1 cellular context compared by ENCODE assay signal in genomic region chr10:97140284-97140846, GRCh38.
TF ChIP-seq lines count a peak whose summit lies in the region.

No MANE protein-coding gene starts in this region.

TF ChIP-seq in HepG2, 621 proteins besides CTCF, POLR2A, EP300 and RAD21 (continued from another document and continues in another):
- TF ChIP-seq, protein P1, sequence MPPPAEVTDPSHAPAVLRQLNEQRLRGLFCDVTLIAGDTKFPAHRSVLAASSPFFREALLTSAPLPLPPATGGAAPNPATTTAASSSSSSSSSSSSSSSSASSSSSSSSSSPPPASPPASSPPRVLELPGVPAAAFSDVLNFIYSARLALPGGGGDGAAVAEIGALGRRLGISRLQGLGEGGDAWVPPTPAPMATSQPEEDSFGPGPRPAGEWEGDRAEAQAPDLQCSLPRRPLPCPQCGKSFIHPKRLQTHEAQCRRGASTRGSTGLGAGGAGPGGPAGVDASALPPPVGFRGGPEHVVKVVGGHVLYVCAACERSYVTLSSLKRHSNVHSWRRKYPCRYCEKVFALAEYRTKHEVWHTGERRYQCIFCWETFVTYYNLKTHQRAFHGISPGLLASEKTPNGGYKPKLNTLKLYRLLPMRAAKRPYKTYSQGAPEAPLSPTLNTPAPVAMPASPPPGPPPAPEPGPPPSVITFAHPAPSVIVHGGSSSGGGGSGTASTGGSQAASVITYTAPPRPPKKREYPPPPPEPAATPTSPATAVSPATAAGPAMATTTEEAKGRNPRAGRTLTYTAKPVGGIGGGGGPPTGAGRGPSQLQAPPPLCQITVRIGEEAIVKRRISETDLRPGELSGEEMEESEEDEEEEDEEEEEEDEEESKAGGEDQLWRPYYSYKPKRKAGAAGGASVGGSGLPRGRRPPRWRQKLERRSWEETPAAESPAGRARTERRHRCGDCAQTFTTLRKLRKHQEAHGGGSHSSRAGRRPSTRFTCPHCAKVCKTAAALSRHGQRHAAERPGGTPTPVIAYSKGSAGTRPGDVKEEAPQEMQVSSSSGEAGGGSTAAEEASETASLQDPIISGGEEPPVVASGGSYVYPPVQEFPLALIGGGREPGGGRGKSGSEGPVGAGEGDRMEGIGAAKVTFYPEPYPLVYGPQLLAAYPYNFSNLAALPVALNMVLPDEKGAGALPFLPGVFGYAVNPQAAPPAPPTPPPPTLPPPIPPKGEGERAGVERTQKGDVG (CRISPR knock-in tag; IDR thresholded peaks at IDR 0.05; ENCODE audit: borderline replicate concordance): 0 out of 2 replicates have a peak, but pooled peaks have one; percentile 41
- peak; percentile 32; the same call in 1 of the 3 replicates for TF ChIP-seq MXI1 (IDR thresholded peaks at IDR 0.05; ENCODE audit: borderline replicate concordance, low read depth, low read length)
- TF ChIP-seq MYNN (CRISPR knock-in tag; IDR thresholded peaks at IDR 0.05; ENCODE audit: low read depth): no peak
- no peak for TF ChIP-seq ZNF749 (CRISPR knock-in tag; IDR thresholded peaks at IDR 0.05; ENCODE audit: borderline replicate concordance)
- no peak for TF ChIP-seq XBP1 (CRISPR knock-in tag; IDR thresholded peaks at IDR 0.05)
- no peak for TF ChIP-seq GTF2F1 (IDR thresholded peaks at IDR 0.05; ENCODE audit: low read length)
- TF ChIP-seq SMARCC2 (IDR thresholded peaks at IDR 0.05): no peak
- TF ChIP-seq GATAD1 (CRISPR knock-in tag; IDR thresholded peaks at IDR 0.05): 0 out of 2 replicates have a peak, but pooled peaks have one; percentile 40
- TF ChIP-seq MIER2 (CRISPR knock-in tag; IDR thresholded peaks at IDR 0.05): peak; percentile 83
- TF ChIP-seq, protein P2, sequence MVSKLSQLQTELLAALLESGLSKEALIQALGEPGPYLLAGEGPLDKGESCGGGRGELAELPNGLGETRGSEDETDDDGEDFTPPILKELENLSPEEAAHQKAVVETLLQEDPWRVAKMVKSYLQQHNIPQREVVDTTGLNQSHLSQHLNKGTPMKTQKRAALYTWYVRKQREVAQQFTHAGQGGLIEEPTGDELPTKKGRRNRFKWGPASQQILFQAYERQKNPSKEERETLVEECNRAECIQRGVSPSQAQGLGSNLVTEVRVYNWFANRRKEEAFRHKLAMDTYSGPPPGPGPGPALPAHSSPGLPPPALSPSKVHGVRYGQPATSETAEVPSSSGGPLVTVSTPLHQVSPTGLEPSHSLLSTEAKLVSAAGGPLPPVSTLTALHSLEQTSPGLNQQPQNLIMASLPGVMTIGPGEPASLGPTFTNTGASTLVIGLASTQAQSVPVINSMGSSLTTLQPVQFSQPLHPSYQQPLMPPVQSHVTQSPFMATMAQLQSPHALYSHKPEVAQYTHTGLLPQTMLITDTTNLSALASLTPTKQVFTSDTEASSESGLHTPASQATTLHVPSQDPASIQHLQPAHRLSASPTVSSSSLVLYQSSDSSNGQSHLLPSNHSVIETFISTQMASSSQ (IDR thresholded peaks at IDR 0.05; ENCODE audit: low read depth): peak; percentile 55; the same call in 1 of the 2 replicates
- TF ChIP-seq, protein P2 (CRISPR knock-in tag; IDR thresholded peaks at IDR 0.05; ENCODE audit: borderline replicate concordance): peak; percentile 88; the same call in 1 of the 2 replicates
- TF ChIP-seq CEBPZ (IDR thresholded peaks at IDR 0.05; ENCODE audit: low read length): no peak
- TF ChIP-seq NCOA5 (CRISPR knock-in tag; IDR thresholded peaks at IDR 0.05): no peak
- TF ChIP-seq, protein P3, sequence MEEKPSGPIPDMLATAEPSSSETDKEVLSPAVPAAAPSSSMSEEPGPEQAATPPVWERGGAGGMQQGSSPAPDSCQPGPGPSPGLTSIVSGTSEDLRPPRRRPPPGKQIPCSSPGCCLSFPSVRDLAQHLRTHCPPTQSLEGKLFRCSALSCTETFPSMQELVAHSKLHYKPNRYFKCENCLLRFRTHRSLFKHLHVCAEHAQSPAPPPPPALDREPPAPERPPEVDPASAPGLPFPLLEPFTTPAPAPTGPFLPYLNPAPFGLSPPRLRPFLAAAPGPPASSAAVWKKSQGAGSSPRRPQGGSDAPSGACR (CRISPR knock-in tag; IDR thresholded peaks at IDR 0.05): no peak
- TF ChIP-seq ZNF337 (CRISPR knock-in tag; IDR thresholded peaks at IDR 0.05; ENCODE audit: borderline replicate concordance, low read depth): no peak
- no peak for TF ChIP-seq ZSCAN20 (CRISPR knock-in tag; IDR thresholded peaks at IDR 0.05; ENCODE audit: borderline replicate concordance)
- no peak for TF ChIP-seq KAT7 (CRISPR knock-in tag; IDR thresholded peaks at IDR 0.05; ENCODE audit: borderline replicate concordance)
- 0 out of 2 replicates have a peak, but pooled peaks have one; percentile 38 for TF ChIP-seq ZNF703 (CRISPR knock-in tag; IDR thresholded peaks at IDR 0.05; ENCODE audit: borderline replicate concordance)
- no peak; the same call in 1 of the 2 replicates for TF ChIP-seq POGK (CRISPR knock-in tag; conservative IDR thresholded peaks at IDR 0.05)
- TF ChIP-seq ZNF30 (CRISPR knock-in tag; IDR thresholded peaks at IDR 0.05): no peak
- TF ChIP-seq GABPA (IDR thresholded peaks at IDR 0.05; ENCODE audit: low read depth, low read length): no peak
- no peak for TF ChIP-seq GABPA (CRISPR knock-in tag; IDR thresholded peaks at IDR 0.05; ENCODE audit: low read depth)
- TF ChIP-seq TARDBP (CRISPR knock-in tag; IDR thresholded peaks at IDR 0.05): peak; percentile 87
- TF ChIP-seq, protein P4, sequence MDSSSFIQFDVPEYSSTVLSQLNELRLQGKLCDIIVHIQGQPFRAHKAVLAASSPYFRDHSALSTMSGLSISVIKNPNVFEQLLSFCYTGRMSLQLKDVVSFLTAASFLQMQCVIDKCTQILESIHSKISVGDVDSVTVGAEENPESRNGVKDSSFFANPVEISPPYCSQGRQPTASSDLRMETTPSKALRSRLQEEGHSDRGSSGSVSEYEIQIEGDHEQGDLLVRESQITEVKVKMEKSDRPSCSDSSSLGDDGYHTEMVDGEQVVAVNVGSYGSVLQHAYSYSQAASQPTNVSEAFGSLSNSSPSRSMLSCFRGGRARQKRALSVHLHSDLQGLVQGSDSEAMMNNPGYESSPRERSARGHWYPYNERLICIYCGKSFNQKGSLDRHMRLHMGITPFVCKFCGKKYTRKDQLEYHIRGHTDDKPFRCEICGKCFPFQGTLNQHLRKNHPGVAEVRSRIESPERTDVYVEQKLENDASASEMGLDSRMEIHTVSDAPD (CRISPR knock-in tag; IDR thresholded peaks at IDR 0.05): peak; percentile 74; the same call in 1 of the 2 replicates
- TF ChIP-seq, protein P5, sequence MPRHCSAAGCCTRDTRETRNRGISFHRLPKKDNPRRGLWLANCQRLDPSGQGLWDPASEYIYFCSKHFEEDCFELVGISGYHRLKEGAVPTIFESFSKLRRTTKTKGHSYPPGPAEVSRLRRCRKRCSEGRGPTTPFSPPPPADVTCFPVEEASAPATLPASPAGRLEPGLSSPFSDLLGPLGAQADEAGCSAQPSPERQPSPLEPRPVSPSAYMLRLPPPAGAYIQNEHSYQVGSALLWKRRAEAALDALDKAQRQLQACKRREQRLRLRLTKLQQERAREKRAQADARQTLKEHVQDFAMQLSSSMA (CRISPR knock-in tag; IDR thresholded peaks at IDR 0.05): no peak
- no peak for TF ChIP-seq ZUFSP (CRISPR knock-in tag; IDR thresholded peaks at IDR 0.05; ENCODE audit: borderline replicate concordance)
- TF ChIP-seq, protein P6, sequence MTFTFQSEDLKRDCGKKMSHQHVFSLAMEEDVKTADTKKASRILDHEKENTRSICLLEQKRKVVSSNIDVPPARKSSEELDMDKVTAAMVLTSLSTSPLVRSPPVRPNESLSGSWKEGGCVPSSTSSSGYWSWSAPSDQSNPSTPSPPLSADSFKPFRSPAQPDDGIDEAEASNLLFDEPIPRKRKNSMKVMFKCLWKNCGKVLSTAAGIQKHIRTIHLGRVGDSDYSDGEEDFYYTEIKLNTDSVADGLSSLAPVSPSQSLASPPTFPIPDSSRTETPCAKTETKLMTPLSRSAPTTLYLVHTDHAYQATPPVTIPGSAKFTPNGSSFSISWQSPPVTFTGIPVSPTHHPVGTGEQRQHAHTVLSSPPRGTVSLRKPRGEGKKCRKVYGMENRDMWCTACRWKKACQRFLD (CRISPR knock-in tag; IDR thresholded peaks at IDR 0.05; ENCODE audit: borderline replicate concordance): no peak
- TF ChIP-seq RFX5 (IDR thresholded peaks at IDR 0.05; ENCODE audit: low read depth, low read length): no peak
- peak; percentile 63; the same call in 1 of the 2 replicates for TF ChIP-seq ZSCAN21 (CRISPR knock-in tag; IDR thresholded peaks at IDR 0.05; ENCODE audit: borderline replicate concordance)
- peak; percentile 57; the same call in 1 of the 2 replicates for TF ChIP-seq KLF6 (CRISPR knock-in tag; IDR thresholded peaks at IDR 0.05)
- TF ChIP-seq REPIN1 (CRISPR knock-in tag; IDR thresholded peaks at IDR 0.05; ENCODE audit: borderline replicate concordance, low read depth): peak; percentile 78; the same call in 1 of the 2 replicates
- TF ChIP-seq HMG20A (CRISPR knock-in tag; IDR thresholded peaks at IDR 0.05; ENCODE audit: borderline replicate concordance): peak; percentile 86
- peak; percentile 30; the same call in 1 of the 2 replicates for TF ChIP-seq KDM2A (CRISPR knock-in tag; IDR thresholded peaks at IDR 0.05; ENCODE audit: borderline replicate concordance, low read depth)
- TF ChIP-seq, protein P7, sequence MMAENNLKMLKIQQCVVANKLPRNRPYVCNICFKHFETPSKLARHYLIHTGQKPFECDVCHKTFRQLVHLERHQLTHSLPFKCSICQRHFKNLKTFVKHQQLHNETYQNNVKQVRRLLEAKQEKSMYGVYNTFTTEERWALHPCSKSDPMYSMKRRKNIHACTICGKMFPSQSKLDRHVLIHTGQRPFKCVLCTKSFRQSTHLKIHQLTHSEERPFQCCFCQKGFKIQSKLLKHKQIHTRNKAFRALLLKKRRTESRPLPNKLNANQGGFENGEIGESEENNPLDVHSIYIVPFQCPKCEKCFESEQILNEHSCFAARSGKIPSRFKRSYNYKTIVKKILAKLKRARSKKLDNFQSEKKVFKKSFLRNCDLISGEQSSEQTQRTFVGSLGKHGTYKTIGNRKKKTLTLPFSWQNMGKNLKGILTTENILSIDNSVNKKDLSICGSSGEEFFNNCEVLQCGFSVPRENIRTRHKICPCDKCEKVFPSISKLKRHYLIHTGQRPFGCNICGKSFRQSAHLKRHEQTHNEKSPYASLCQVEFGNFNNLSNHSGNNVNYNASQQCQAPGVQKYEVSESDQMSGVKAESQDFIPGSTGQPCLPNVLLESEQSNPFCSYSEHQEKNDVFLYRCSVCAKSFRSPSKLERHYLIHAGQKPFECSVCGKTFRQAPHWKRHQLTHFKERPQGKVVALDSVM (CRISPR knock-in tag; IDR thresholded peaks at IDR 0.05): peak; percentile 32; the same call in 1 of the 2 replicates
- TF ChIP-seq ZNF235 (CRISPR knock-in tag; IDR thresholded peaks at IDR 0.05; ENCODE audit: borderline replicate concordance): no peak
